ENCODE assay signal across 9 cellular contexts in genomic region chrX:133415276-133416105, GRCh38. TPM values are rescaled to one million over a fixed set of nuclear protein-coding genes. Genes with fewer than 3 reads are reported as not detected.
A peak's percentile ranks its signal among the peaks of the same experiment; 100 is the strongest.
DNase-seq lines count a peak whose midpoint lies in the region; ATAC-seq lines count a peak whose summit lies in the region.
"Had no signal": no experiment of that assay in that cellular context is flagged by ENCODE, and none has a peak within 500 bp of the region (broad histone marks: within the 10 kb centered on the region; RNA-seq: fewer than 3 reads in every experiment).

Gene GPC4, minus strand, starts transcription at chrX:133415489. Its CDS starts 524 bp downstream, at chrX:133414965.

- H3K27me3 Mint-ChIP-seq in activated naive CD8-positive, alpha-beta T cell: peaks cover 19% of the 10 kb centered on the region

- H3K9ac ChIP-seq in HUES48 (ENCODE audit: low read depth, low read length): peak within 1 kb of the TSS; percentile 89

- H3K27ac ChIP-seq in HUES48 (ENCODE audit: low read depth, low read length) (peak within 1 kb of the TSS; percentile 83), right cardiac atrium (ENCODE audit: low read length) (peak within 1 kb of the TSS; percentile 7)

- H3K4me1 Mint-ChIP-seq in activated naive CD8-positive, alpha-beta T cell (ENCODE audit: low read depth): no peaks in the 10 kb centered on the region

- under 1% methylated on average over 82 of the region's 90 CpGs for WGBS in right cardiac atrium

- DNase-seq in DMS 273 treated with DMSO at 0.1 percent for 48 hours (lab: John Stamatoyannopoulos, UW) (peak; percentile 51), right cardiac atrium (peak; percentile 66 to 86 (median 85)), renal cortical epithelial cell (ENCODE audit: low read depth) (no peak), NCI-H1092 (lab: John Stamatoyannopoulos, UW) (no peak)

- peak within 1 kb of the TSS; percentile 90 for H3K4me3 ChIP-seq in HUES48 (ENCODE audit: low read depth, low read length)
- H3K4me3 ChIP-seq in right cardiac atrium (ENCODE audit: low read length): peak within 1 kb of the TSS; percentile 30

- intact Hi-C loops in right cardiac atrium (cut with DNase I): no loop called here

- no peaks in the 10 kb centered on the region for H3K36me3 Mint-ChIP-seq in activated naive CD8-positive, alpha-beta T cell

- ATAC-seq in right cardiac atrium: peak; percentile 85 to 89
- no peak for ATAC-seq in HG03460 (IDR thresholded peaks at IDR 0.05; ENCODE audit: unreplicated experiment)
- ATAC-seq in HG03469 (IDR thresholded peaks at IDR 0.05; ENCODE audit: unreplicated experiment): no peak

- H3K9me3 ChIP-seq in HUES48 (ENCODE audit: control insufficient read depth, insufficient read depth, low read length) (no peaks in the 10 kb centered on the region), right cardiac atrium (ENCODE audit: control insufficient read depth, low read length) (no peaks in the 10 kb centered on the region)

- peak within 1 kb of the TSS; percentile 59 for H3K4me3 Mint-ChIP-seq in activated naive CD8-positive, alpha-beta T cell

- peaks cover 49% of the 10 kb centered on the region for H3K4me1 ChIP-seq in HUES48 (ENCODE audit: control insufficient read depth, insufficient read depth, low read length)
- no peaks in the 10 kb centered on the region for H3K4me1 ChIP-seq in right cardiac atrium (ENCODE audit: control insufficient read depth, insufficient read depth, low read length)

- no peak within 1 kb of the TSS for H3K27ac Mint-ChIP-seq in activated naive CD8-positive, alpha-beta T cell

- H3K9me3 Mint-ChIP-seq in activated naive CD8-positive, alpha-beta T cell (ENCODE audit: low read depth): no peaks in the 10 kb centered on the region

- H3K36me3 ChIP-seq in HUES48 (ENCODE audit: control insufficient read depth, insufficient read depth, low read length): peaks cover 28% of the 10 kb centered on the region

- 0 out of 2 replicates have a peak, but pooled peaks cover 9% of the 10 kb centered on the region for H3K27me3 ChIP-seq in HUES48 (ENCODE audit: control insufficient read depth, insufficient read depth, low read length)
- H3K27me3 ChIP-seq in right cardiac atrium (ENCODE audit: control insufficient read depth, insufficient read depth): no peaks in the 10 kb centered on the region

RNA-seq across cellular contexts. Expression of gene GPC4, which starts in this region (rescaled TPM):
- total RNA-seq in right cardiac atrium (1 to 10 TPM; 6.1 to 9.3 (median 7.9) TPM), renal cortical epithelial cell (19.4 and 80.6 TPM in 2 replicates)
- 4.9 TPM for polyA plus RNA-seq in right cardiac atrium
- total RNA-seq: T-helper 2 cell treated with Interferon-gamma antibody and Interleukin-4, amounts not matched to agents 100 ng/mL and 5 ng/mL, for 36 hours had no signal

Comparison
In these comparisons a context has a peak if more than half of its experiments do, and no peak if none do; other contexts are left out.
1. DNase-seq: peak in DMS 273 treated with DMSO at 0.1 percent for 48 hours (single experiment) and right cardiac atrium (3 of 3); none in renal cortical epithelial cell (single experiment) and NCI-H1092 (single experiment).
2. ATAC-seq: peak in right cardiac atrium (2 of 2); none in HG03460 (single experiment) and HG03469 (single experiment).